Comparison of ENCODE assay signal across 9 cellular contexts in the genomic region with DNA sequence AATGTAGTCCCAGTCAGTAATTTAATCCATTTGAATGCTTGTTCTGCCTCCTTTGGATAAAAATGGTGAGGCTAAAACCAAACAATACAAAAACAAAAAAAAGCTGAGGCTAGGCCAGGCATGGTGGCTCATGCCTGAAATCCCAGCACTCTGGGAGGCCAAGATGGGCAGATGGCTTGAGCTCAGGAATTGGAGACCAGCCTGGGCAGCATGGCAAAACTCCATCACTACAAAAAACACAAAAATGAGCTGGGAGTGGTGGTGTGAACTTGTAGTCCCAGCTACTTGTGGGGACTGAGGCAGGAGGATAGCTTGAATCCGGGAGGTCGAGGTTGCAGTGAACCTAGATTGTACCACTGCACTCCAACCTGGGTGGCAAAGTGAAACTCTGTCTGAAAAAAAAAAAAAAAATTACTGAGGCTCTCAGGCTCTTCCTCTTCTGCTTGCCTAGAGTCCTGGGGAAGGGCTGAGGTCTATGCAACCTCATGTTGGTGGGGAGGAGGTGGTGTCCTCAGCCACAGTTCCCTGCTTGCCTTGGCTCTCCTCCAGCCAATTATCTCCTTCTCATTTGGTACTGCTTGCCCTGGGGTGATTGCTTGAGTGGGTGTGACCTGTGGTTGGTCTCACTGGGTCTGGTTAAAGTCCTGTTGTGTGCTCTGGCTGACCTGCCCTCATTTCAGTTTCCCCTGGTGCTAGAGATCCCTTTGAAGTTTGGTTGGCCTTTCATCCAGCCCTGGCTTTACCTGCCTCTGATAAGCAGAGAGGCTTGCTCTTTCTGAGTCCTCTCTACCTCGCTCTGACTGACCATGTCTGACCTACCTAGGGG.
DNase-seq lines count a peak whose midpoint lies in the region; ATAC-seq, FAIRE-seq and TF ChIP-seq lines count a peak whose summit lies in the region.
"Had no signal": no experiment of that assay in that cellular context is flagged by ENCODE, and none has a peak within 500 bp of the region (broad histone marks: within the 10 kb centered on the region; RNA-seq: fewer than 3 reads in every experiment).

No MANE protein-coding gene starts in this region.

- H3K4me1 Mint-ChIP-seq in activated naive CD8-positive, alpha-beta T cell (ENCODE audit: low read depth): peaks cover 64% of the 10 kb centered on the region
- H3K4me1 Mint-ChIP-seq in stimulated activated naive CD8-positive, alpha-beta T cell treated with anti-CD3 and anti-CD28 coated beads, Interleukin-15, amount 100 ng/mL, for 72 hours: peaks cover 66% of the 10 kb centered on the region

- DNase-seq in HuH-7 (ENCODE audit: low spot score): peak; percentile 43
- DNase-seq in stimulated activated naive CD8-positive, alpha-beta T cell treated with anti-CD3 and anti-CD28 coated beads, Interleukin-15, amount 100 ng/mL, for 72 hours: peak in 1 of 2 donors; percentile 41
- DNase-seq in T1000 (lab: John Stamatoyannopoulos, UW): no peak
- no peak for DNase-seq in HTR-8/SVneo (ENCODE audit: insufficient read length, low spot score)
- no peak for DNase-seq in D721Med (ENCODE audit: insufficient read length, low spot score)

- no peaks in the 10 kb centered on the region for H3K27me3 Mint-ChIP-seq in activated naive CD8-positive, alpha-beta T cell
- H3K27me3 Mint-ChIP-seq in stimulated activated naive CD8-positive, alpha-beta T cell treated with anti-CD3 and anti-CD28 coated beads, Interleukin-15, amount 100 ng/mL, for 72 hours: no peaks in the 10 kb centered on the region

- ATAC-seq in GM18508 (IDR thresholded peaks at IDR 0.05; ENCODE audit: insufficient read depth, unreplicated experiment) (peak; percentile 67), GM21717 (IDR thresholded peaks at IDR 0.05; ENCODE audit: unreplicated experiment) (peak; percentile 77)
- peak; percentile 76 for ATAC-seq in stimulated activated naive CD8-positive, alpha-beta T cell treated with anti-CD3 and anti-CD28 coated beads, Interleukin-15, amount 100 ng/mL, for 72 hours

- TF ChIP-seq CTCF in D721Med (IDR thresholded peaks at IDR 0.05; ENCODE audit: insufficient read depth, missing control alignments): no peak

- peak overlapping the region; percentile 85 for H3K27ac Mint-ChIP-seq in activated naive CD8-positive, alpha-beta T cell
- H3K27ac Mint-ChIP-seq in stimulated activated naive CD8-positive, alpha-beta T cell treated with anti-CD3 and anti-CD28 coated beads, Interleukin-15, amount 100 ng/mL, for 72 hours: peak overlapping the region in 1 of 2 donors; percentile 56

- peak overlapping the region; percentile 48 for H3K4me3 Mint-ChIP-seq in activated naive CD8-positive, alpha-beta T cell
- peak overlapping the region; percentile 19 to 45 for H3K4me3 Mint-ChIP-seq in stimulated activated naive CD8-positive, alpha-beta T cell treated with anti-CD3 and anti-CD28 coated beads, Interleukin-15, amount 100 ng/mL, for 72 hours

- H3K9me3 Mint-ChIP-seq in activated naive CD8-positive, alpha-beta T cell (ENCODE audit: low read depth): no peaks in the 10 kb centered on the region
- H3K9me3 Mint-ChIP-seq in stimulated activated naive CD8-positive, alpha-beta T cell treated with anti-CD3 and anti-CD28 coated beads, Interleukin-15, amount 100 ng/mL, for 72 hours: no peaks in the 10 kb centered on the region

- no peak for FAIRE-seq in HTR-8/SVneo (lab: Jason Lieb, UNC)
- no peak for FAIRE-seq in D721Med (lab: Jason Lieb, UNC)
- FAIRE-seq: endothelial cell of umbilical vein had no signal

- H3K36me3 Mint-ChIP-seq in activated naive CD8-positive, alpha-beta T cell: no peaks in the 10 kb centered on the region
